Comparison of ENCODE assay signal across 2 cellular contexts in the genomic region with DNA sequence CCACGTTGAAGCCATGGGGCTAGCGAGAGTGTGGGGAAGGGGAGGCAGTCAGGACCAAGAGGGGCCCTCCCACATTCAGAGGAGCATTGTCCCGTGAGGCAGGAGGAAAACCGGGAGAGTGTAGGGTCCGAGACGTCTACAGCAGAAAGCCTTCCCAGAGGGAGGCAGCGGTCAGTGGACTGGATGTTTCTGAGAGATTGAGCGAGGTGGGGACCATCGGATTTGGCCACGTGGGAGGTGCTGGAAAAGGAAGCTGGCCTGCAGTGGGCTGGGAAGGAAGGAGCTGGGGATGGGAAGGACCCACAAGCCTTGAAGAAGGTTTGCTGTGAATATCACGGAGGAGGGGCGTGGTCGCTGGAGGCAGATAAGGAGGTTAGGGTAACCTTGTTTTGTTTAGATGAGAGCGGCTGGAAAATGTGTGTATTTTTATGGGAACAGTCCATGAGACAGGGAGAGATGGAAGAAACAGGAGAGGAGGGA.
TF ChIP-seq lines count a peak whose summit lies in the region.

No MANE protein-coding gene starts in this region.

TF ChIP-seq in HEK293, 187 proteins besides CTCF, POLR2A, EP300 and RAD21 (continues in another document):
- TF ChIP-seq ZBTB48 (tag by site-specific recombination; IDR thresholded peaks at IDR 0.05) (0 out of 2 replicates have a peak, but pooled peaks have one; percentile 17), ZFP69B (tag by site-specific recombination; IDR thresholded peaks at IDR 0.05) (0 out of 2 replicates have a peak, but pooled peaks have one; percentile 14), ZNF335 (tag by site-specific recombination; conservative IDR thresholded peaks at IDR 0.05) (no peak), ZNF366 (tag by site-specific recombination; conservative IDR thresholded peaks at IDR 0.05) (0 out of 2 replicates have a peak, but pooled peaks have one; percentile 34), ZNF610 (tag by site-specific recombination; IDR thresholded peaks at IDR 0.05; ENCODE audit: borderline replicate concordance) (peak; percentile 33; the same call in 1 of the 2 replicates)
- TF ChIP-seq, protein P1, sequence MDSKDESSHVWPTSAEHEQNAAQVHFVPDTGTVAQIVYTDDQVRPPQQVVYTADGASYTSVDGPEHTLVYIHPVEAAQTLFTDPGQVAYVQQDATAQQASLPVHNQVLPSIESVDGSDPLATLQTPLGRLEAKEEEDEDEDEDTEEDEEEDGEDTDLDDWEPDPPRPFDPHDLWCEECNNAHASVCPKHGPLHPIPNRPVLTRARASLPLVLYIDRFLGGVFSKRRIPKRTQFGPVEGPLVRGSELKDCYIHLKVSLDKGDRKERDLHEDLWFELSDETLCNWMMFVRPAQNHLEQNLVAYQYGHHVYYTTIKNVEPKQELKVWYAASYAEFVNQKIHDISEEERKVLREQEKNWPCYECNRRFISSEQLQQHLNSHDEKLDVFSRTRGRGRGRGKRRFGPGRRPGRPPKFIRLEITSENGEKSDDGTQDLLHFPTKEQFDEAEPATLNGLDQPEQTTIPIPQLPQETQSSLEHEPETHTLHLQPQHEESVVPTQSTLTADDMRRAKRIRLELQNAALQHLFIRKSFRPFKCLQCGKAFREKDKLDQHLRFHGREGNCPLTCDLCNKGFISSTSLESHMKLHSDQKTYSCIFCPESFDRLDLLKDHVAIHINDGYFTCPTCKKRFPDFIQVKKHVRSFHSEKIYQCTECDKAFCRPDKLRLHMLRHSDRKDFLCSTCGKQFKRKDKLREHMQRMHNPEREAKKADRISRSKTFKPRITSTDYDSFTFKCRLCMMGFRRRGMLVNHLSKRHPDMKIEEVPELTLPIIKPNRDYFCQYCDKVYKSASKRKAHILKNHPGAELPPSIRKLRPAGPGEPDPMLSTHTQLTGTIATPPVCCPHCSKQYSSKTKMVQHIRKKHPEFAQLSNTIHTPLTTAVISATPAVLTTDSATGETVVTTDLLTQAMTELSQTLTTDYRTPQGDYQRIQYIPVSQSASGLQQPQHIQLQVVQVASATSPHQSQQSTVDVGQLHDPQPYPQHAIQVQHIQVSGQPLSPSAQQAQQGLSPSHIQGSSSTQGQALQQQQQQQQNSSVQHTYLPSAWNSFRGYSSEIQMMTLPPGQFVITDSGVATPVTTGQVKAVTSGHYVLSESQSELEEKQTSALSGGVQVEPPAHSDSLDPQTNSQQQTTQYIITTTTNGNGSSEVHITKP (tag by site-specific recombination; IDR thresholded peaks at IDR 0.05), result peak; percentile 77
- TF ChIP-seq, protein P2, sequence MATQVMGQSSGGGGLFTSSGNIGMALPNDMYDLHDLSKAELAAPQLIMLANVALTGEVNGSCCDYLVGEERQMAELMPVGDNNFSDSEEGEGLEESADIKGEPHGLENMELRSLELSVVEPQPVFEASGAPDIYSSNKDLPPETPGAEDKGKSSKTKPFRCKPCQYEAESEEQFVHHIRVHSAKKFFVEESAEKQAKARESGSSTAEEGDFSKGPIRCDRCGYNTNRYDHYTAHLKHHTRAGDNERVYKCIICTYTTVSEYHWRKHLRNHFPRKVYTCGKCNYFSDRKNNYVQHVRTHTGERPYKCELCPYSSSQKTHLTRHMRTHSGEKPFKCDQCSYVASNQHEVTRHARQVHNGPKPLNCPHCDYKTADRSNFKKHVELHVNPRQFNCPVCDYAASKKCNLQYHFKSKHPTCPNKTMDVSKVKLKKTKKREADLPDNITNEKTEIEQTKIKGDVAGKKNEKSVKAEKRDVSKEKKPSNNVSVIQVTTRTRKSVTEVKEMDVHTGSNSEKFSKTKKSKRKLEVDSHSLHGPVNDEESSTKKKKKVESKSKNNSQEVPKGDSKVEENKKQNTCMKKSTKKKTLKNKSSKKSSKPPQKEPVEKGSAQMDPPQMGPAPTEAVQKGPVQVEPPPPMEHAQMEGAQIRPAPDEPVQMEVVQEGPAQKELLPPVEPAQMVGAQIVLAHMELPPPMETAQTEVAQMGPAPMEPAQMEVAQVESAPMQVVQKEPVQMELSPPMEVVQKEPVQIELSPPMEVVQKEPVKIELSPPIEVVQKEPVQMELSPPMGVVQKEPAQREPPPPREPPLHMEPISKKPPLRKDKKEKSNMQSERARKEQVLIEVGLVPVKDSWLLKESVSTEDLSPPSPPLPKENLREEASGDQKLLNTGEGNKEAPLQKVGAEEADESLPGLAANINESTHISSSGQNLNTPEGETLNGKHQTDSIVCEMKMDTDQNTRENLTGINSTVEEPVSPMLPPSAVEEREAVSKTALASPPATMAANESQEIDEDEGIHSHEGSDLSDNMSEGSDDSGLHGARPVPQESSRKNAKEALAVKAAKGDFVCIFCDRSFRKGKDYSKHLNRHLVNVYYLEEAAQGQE (tag by site-specific recombination; IDR thresholded peaks at IDR 0.05), result no peak
- TF ChIP-seq, protein P3, sequence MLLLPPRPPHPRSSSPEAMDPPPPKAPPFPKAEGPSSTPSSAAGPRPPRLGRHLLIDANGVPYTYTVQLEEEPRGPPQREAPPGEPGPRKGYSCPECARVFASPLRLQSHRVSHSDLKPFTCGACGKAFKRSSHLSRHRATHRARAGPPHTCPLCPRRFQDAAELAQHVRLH (tag by site-specific recombination; IDR thresholded peaks at IDR 0.05), result no peak
- TF ChIP-seq, protein P4, sequence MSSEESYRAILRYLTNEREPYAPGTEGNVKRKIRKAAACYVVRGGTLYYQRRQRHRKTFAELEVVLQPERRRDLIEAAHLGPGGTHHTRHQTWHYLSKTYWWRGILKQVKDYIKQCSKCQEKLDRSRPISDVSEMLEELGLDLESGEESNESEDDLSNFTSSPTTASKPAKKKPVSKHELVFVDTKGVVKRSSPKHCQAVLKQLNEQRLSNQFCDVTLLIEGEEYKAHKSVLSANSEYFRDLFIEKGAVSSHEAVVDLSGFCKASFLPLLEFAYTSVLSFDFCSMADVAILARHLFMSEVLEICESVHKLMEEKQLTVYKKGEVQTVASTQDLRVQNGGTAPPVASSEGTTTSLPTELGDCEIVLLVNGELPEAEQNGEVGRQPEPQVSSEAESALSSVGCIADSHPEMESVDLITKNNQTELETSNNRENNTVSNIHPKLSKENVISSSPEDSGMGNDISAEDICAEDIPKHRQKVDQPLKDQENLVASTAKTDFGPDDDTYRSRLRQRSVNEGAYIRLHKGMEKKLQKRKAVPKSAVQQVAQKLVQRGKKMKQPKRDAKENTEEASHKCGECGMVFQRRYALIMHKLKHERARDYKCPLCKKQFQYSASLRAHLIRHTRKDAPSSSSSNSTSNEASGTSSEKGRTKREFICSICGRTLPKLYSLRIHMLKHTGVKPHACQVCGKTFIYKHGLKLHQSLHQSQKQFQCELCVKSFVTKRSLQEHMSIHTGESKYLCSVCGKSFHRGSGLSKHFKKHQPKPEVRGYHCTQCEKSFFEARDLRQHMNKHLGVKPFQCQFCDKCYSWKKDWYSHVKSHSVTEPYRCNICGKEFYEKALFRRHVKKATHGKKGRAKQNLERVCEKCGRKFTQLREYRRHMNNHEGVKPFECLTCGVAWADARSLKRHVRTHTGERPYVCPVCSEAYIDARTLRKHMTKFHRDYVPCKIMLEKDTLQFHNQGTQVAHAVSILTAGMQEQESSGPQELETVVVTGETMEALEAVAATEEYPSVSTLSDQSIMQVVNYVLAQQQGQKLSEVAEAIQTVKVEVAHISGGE (tag by site-specific recombination; conservative IDR thresholded peaks at IDR 0.05; ENCODE audit: low read depth), result no peak

TF ChIP-seq in WTC11, 78 proteins besides CTCF, POLR2A, EP300 and RAD21:
- TF ChIP-seq ZNF232 (CRISPR knock-in tag; IDR thresholded peaks at IDR 0.05) (no peak), EMX1 (CRISPR knock-in tag; IDR thresholded peaks at IDR 0.05) (no peak), ZNF263 (CRISPR knock-in tag; IDR thresholded peaks at IDR 0.05; ENCODE audit: low read depth) (no peak), ZNF317 (CRISPR knock-in tag; IDR thresholded peaks at IDR 0.05; ENCODE audit: borderline replicate concordance, low read depth) (no peak), JAZF1 (CRISPR knock-in tag; IDR thresholded peaks at IDR 0.05) (no peak), FOXJ3 (CRISPR knock-in tag; IDR thresholded peaks at IDR 0.05; ENCODE audit: borderline replicate concordance) (no peak)
- TF ChIP-seq, protein P5, sequence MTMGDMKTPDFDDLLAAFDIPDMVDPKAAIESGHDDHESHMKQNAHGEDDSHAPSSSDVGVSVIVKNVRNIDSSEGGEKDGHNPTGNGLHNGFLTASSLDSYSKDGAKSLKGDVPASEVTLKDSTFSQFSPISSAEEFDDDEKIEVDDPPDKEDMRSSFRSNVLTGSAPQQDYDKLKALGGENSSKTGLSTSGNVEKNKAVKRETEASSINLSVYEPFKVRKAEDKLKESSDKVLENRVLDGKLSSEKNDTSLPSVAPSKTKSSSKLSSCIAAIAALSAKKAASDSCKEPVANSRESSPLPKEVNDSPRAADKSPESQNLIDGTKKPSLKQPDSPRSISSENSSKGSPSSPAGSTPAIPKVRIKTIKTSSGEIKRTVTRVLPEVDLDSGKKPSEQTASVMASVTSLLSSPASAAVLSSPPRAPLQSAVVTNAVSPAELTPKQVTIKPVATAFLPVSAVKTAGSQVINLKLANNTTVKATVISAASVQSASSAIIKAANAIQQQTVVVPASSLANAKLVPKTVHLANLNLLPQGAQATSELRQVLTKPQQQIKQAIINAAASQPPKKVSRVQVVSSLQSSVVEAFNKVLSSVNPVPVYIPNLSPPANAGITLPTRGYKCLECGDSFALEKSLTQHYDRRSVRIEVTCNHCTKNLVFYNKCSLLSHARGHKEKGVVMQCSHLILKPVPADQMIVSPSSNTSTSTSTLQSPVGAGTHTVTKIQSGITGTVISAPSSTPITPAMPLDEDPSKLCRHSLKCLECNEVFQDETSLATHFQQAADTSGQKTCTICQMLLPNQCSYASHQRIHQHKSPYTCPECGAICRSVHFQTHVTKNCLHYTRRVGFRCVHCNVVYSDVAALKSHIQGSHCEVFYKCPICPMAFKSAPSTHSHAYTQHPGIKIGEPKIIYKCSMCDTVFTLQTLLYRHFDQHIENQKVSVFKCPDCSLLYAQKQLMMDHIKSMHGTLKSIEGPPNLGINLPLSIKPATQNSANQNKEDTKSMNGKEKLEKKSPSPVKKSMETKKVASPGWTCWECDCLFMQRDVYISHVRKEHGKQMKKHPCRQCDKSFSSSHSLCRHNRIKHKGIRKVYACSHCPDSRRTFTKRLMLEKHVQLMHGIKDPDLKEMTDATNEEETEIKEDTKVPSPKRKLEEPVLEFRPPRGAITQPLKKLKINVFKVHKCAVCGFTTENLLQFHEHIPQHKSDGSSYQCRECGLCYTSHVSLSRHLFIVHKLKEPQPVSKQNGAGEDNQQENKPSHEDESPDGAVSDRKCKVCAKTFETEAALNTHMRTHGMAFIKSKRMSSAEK (CRISPR knock-in tag; IDR thresholded peaks at IDR 0.05; ENCODE audit: borderline replicate concordance), result no peak
- TF ChIP-seq, protein P6, sequence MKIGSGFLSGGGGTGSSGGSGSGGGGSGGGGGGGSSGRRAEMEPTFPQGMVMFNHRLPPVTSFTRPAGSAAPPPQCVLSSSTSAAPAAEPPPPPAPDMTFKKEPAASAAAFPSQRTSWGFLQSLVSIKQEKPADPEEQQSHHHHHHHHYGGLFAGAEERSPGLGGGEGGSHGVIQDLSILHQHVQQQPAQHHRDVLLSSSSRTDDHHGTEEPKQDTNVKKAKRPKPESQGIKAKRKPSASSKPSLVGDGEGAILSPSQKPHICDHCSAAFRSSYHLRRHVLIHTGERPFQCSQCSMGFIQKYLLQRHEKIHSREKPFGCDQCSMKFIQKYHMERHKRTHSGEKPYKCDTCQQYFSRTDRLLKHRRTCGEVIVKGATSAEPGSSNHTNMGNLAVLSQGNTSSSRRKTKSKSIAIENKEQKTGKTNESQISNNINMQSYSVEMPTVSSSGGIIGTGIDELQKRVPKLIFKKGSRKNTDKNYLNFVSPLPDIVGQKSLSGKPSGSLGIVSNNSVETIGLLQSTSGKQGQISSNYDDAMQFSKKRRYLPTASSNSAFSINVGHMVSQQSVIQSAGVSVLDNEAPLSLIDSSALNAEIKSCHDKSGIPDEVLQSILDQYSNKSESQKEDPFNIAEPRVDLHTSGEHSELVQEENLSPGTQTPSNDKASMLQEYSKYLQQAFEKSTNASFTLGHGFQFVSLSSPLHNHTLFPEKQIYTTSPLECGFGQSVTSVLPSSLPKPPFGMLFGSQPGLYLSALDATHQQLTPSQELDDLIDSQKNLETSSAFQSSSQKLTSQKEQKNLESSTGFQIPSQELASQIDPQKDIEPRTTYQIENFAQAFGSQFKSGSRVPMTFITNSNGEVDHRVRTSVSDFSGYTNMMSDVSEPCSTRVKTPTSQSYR (CRISPR knock-in tag; IDR thresholded peaks at IDR 0.05), result no peak
- TF ChIP-seq, protein P7, sequence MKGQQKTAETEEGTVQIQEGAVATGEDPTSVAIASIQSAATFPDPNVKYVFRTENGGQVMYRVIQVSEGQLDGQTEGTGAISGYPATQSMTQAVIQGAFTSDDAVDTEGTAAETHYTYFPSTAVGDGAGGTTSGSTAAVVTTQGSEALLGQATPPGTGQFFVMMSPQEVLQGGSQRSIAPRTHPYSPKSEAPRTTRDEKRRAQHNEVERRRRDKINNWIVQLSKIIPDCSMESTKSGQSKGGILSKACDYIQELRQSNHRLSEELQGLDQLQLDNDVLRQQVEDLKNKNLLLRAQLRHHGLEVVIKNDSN (CRISPR knock-in tag; IDR thresholded peaks at IDR 0.05), result no peak
- TF ChIP-seq, protein P8, sequence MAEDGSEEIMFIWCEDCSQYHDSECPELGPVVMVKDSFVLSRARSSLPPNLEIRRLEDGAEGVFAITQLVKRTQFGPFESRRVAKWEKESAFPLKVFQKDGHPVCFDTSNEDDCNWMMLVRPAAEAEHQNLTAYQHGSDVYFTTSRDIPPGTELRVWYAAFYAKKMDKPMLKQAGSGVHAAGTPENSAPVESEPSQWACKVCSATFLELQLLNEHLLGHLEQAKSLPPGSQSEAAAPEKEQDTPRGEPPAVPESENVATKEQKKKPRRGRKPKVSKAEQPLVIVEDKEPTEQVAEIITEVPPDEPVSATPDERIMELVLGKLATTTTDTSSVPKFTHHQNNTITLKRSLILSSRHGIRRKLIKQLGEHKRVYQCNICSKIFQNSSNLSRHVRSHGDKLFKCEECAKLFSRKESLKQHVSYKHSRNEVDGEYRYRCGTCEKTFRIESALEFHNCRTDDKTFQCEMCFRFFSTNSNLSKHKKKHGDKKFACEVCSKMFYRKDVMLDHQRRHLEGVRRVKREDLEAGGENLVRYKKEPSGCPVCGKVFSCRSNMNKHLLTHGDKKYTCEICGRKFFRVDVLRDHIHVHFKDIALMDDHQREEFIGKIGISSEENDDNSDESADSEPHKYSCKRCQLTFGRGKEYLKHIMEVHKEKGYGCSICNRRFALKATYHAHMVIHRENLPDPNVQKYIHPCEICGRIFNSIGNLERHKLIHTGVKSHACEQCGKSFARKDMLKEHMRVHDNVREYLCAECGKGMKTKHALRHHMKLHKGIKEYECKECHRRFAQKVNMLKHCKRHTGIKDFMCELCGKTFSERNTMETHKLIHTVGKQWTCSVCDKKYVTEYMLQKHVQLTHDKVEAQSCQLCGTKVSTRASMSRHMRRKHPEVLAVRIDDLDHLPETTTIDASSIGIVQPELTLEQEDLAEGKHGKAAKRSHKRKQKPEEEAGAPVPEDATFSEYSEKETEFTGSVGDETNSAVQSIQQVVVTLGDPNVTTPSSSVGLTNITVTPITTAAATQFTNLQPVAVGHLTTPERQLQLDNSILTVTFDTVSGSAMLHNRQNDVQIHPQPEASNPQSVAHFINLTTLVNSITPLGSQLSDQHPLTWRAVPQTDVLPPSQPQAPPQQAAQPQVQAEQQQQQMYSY (CRISPR knock-in tag; IDR thresholded peaks at IDR 0.05), result no peak
- TF ChIP-seq, protein P9, sequence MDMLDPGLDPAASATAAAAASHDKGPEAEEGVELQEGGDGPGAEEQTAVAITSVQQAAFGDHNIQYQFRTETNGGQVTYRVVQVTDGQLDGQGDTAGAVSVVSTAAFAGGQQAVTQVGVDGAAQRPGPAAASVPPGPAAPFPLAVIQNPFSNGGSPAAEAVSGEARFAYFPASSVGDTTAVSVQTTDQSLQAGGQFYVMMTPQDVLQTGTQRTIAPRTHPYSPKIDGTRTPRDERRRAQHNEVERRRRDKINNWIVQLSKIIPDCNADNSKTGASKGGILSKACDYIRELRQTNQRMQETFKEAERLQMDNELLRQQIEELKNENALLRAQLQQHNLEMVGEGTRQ (CRISPR knock-in tag; IDR thresholded peaks at IDR 0.05), result no peak
